ENCODE assay signal across 21 cellular contexts in genomic region chr16:13660807-13661206, GRCh38.
A peak's percentile ranks its signal among the peaks of the same experiment; 100 is the strongest.
DNase-seq lines count a peak whose midpoint lies in the region; ATAC-seq, FAIRE-seq and TF ChIP-seq lines count a peak whose summit lies in the region.
"Had no signal": no experiment of that assay in that cellular context is flagged by ENCODE, and none has a peak within 500 bp of the region (broad histone marks: within the 10 kb centered on the region; RNA-seq: fewer than 3 reads in every experiment).

No MANE protein-coding gene starts in this region.

- no peak for TF ChIP-seq CTCF in A549 (IDR thresholded peaks at IDR 0.05)
- peak in 1 of 2 experiments; percentile 14; a peak in 1 of 4 replicates for TF ChIP-seq CTCF in GM23338 (conservative IDR thresholded peaks at IDR 0.05; ENCODE audit: low read depth in 2 of 2)
- TF ChIP-seq CTCF in K562 (IDR thresholded peaks at IDR 0.05 in 2 of 3, conservative IDR thresholded peaks at IDR 0.05 in 1 of 3; ENCODE audit: insufficient read depth in 2 of 3, low read depth in 1 of 3, low read length in 3 of 3): no peak
- no peak for TF ChIP-seq CTCF in CD4-positive, alpha-beta T cell (IDR thresholded peaks at IDR 0.05)

- in situ Hi-C loops in K562 (cut with MboI): no loop called here

- H3K27me3 ChIP-seq in GM23338 (ENCODE audit: insufficient read depth) (no peaks in the 10 kb centered on the region), K562 (ENCODE audit: control insufficient read depth in 2 of 2, insufficient read depth in 2 of 2, low read length in 2 of 2) (no peaks in the 10 kb centered on the region), small intestine (ENCODE audit: control insufficient read depth in 2 of 2, insufficient read depth in 2 of 2, low read length in 2 of 2) (peaks cover 0 to 2% of the 10 kb centered on the region in 2 donors)
- H3K27me3 ChIP-seq in CD4-positive, alpha-beta T cell (ENCODE audit: control insufficient read depth, insufficient read depth, low read length): no peaks in the 10 kb centered on the region
- H3K27me3 ChIP-seq: BLaER1 had no signal

- BruUV-seq in K562 (replicated peaks; lab: Mats Ljungman, UMichigan): no TSS peak

- TF ChIP-seq RAD21 in A549 (conservative IDR thresholded peaks at IDR 0.05 in 1 of 2, IDR thresholded peaks at IDR 0.05 in 1 of 2) (no peak), K562 (CRISPR knock-in tag; conservative IDR thresholded peaks at IDR 0.05 in 1 of 2, IDR thresholded peaks at IDR 0.05 in 1 of 2) (no peak)

- no peak for ATAC-seq in A549
- no peak for ATAC-seq in GM23338
- no peak for ATAC-seq in K562
- ATAC-seq in CD4-positive, alpha-beta T cell (ENCODE audit: poor library complexity): no peak

- H3K9me3 ChIP-seq in A549 (no peaks in the 10 kb centered on the region), K562 (replicated peaks; ENCODE audit: control insufficient read depth, insufficient read depth, low read depth, low read length) (no peaks in the 10 kb centered on the region), small intestine (ENCODE audit: control insufficient read depth, low read depth) (no peaks in the 10 kb centered on the region)
- no peaks in the 10 kb centered on the region for H3K9me3 ChIP-seq in CD4-positive, alpha-beta T cell (ENCODE audit: control insufficient read depth, low read length)

- H3K4me3 ChIP-seq in A549 (no peak overlapping the region), GM23338 (no peak overlapping the region), K562 (no peak overlapping the region), small intestine (ENCODE audit: low read depth in 1 of 2, low read length in 2 of 2) (no peak overlapping the region)
- H3K4me3 ChIP-seq: BLaER1 had no signal

- H3K4me1 ChIP-seq in A549 (no peaks in the 10 kb centered on the region), GM23338 (ENCODE audit: insufficient read depth) (no peaks in the 10 kb centered on the region), K562 (replicated peaks in 1 of 2; ENCODE audit: control insufficient read depth in 2 of 2, insufficient read depth in 2 of 2, low read length in 2 of 2) (no peaks in the 10 kb centered on the region), small intestine (ENCODE audit: control insufficient read depth in 2 of 2, insufficient read depth in 1 of 2, low read depth in 1 of 2, low read length in 1 of 2) (no peaks in the 10 kb centered on the region)
- H3K4me1 ChIP-seq: BLaER1 had no signal

- H3K36me3 ChIP-seq in GM23338 (ENCODE audit: insufficient read depth): 0 out of 2 replicates have a peak, but pooled peaks cover under 1% of the 10 kb centered on the region
- no peaks in the 10 kb centered on the region for H3K36me3 ChIP-seq in K562 (ENCODE audit: control insufficient read depth, insufficient read depth, low read length)
- H3K36me3 ChIP-seq in small intestine (ENCODE audit: control insufficient read depth in 2 of 2, insufficient read depth in 2 of 2, low read length in 2 of 2): no peaks in the 10 kb centered on the region
- H3K36me3 ChIP-seq: BLaER1 had no signal

- no peak overlapping the region for H3K4me3 Mint-ChIP-seq in GM23338
- H3K4me3 Mint-ChIP-seq in CD4-positive, alpha-beta T cell: no peak overlapping the region
- H3K4me3 Mint-ChIP-seq: CD4-positive, CD25-positive, alpha-beta regulatory T cell; CD8-positive, alpha-beta memory T cell had no signal

- DNase-seq in DMS53 (lab: John Stamatoyannopoulos, UW): peak; percentile 1
- no peak for DNase-seq in DMS53 treated with DMSO at 0.1 percent for 48 hours (lab: John Stamatoyannopoulos, UW; ENCODE audit: unreplicated experiment)
- peak in 1 of 2 experiments; percentile 15 for DNase-seq in A549 (ENCODE audit: low read depth in 1 of 2, low spot score in 1 of 2)
- DNase-seq in GM23338 (ENCODE audit: low spot score): peak; percentile 5
- DNase-seq in K562 (ENCODE audit: extremely low read depth in 1 of 4, low spot score in 3 of 4): peak in 2 of 4 experiments; percentile 4 to 11
- no peak for DNase-seq in CD4-positive, alpha-beta T cell
- DNase-seq in small intestine: no peak
- no peak for DNase-seq in NCI-H1694 treated with DMSO at 0.1 percent for 48 hours (lab: John Stamatoyannopoulos, UW)
- DNase-seq: 8988T; CD4-positive, CD25-positive, alpha-beta regulatory T cell; CD8-positive, alpha-beta memory T cell; DMS153; DND-41; H7; HCEC 1CT had no signal

- CTCF ChIA-PET in A549 (lab: Yijun Ruan, JAX): no interaction called here
- CTCF ChIA-PET in K562 (lab: Yijun Ruan, JAX; ENCODE audit: low intra/inter-chr PET ratio): no interaction called here
- CTCF ChIA-PET in CD4-positive, alpha-beta T cell (lab: Charles Lee): no interaction called here

- H3K9ac ChIP-seq in K562 (ENCODE audit: insufficient read depth in 1 of 2, low read depth in 2 of 2, low read length in 2 of 2): no peak overlapping the region
- H3K9ac ChIP-seq: BLaER1 had no signal

- no peaks in the 10 kb centered on the region for H3K4me1 Mint-ChIP-seq in GM23338
- no peaks in the 10 kb centered on the region for H3K4me1 Mint-ChIP-seq in CD4-positive, alpha-beta T cell (ENCODE audit: low read depth)
- H3K4me1 Mint-ChIP-seq: CD4-positive, CD25-positive, alpha-beta regulatory T cell; CD8-positive, alpha-beta memory T cell had no signal

- 0 out of 2 replicates have a peak, but pooled peaks cover 6% of the 10 kb centered on the region for H3K9me2 ChIP-seq in GM23338 (ENCODE audit: insufficient read depth)

- no peak overlapping the region for H3K27ac Mint-ChIP-seq in GM23338
- H3K27ac Mint-ChIP-seq in CD4-positive, alpha-beta T cell: no peak overlapping the region
- H3K27ac Mint-ChIP-seq: CD4-positive, CD25-positive, alpha-beta regulatory T cell; CD8-positive, alpha-beta memory T cell had no signal

- TF ChIP-seq POLR2A in A549 (IDR thresholded peaks at IDR 0.05; ENCODE audit: low read length): no peak
- TF ChIP-seq POLR2A in K562 (conservative IDR thresholded peaks at IDR 0.05): no peak

- H3K79me2 ChIP-seq in GM23338 (replicated peaks; ENCODE audit: insufficient read depth) (no peaks in the 10 kb centered on the region), K562 (ENCODE audit: control insufficient read depth, insufficient read depth, low read length) (no peaks in the 10 kb centered on the region)

- no peaks in the 10 kb centered on the region for H3F3A ChIP-seq in GM23338 (replicated peaks; ENCODE audit: low read depth)

- H4K20me1 ChIP-seq in GM23338 (replicated peaks; ENCODE audit: insufficient read depth) (no peaks in the 10 kb centered on the region), K562 (replicated peaks; ENCODE audit: control insufficient read depth, insufficient read depth, low read length) (no peaks in the 10 kb centered on the region)
- H4K20me1 ChIP-seq: BLaER1 had no signal

- no peaks in the 10 kb centered on the region for H3K36me3 Mint-ChIP-seq in GM23338 (ENCODE audit: low read depth)
- H3K36me3 Mint-ChIP-seq in CD4-positive, alpha-beta T cell (ENCODE audit: low read depth): no peaks in the 10 kb centered on the region
- H3K36me3 Mint-ChIP-seq: CD4-positive, CD25-positive, alpha-beta regulatory T cell had no signal

- H3K4me2 ChIP-seq in A549 (no peak overlapping the region), GM23338 (no peak overlapping the region), K562 (ENCODE audit: insufficient read depth, low read length) (no peak overlapping the region)
- H3K4me2 ChIP-seq: BLaER1 had no signal

- intact Hi-C loops in K562 (cut with micrococcal nuclease): no loop called here
- intact Hi-C loops in CD4-positive, alpha-beta T cell (cut with DNase I, micrococcal nuclease): no loop called here

- POLR2A ChIA-PET in A549 (lab: Yijun Ruan, JAX) (no interaction called here), K562 (lab: Yijun Ruan, JAX) (no interaction called here)
- POLR2A ChIA-PET in CD4-positive, alpha-beta T cell (lab: Charles Lee): no interaction called here

- H3K27ac ChIP-seq in A549 (no peak overlapping the region), GM23338 (ENCODE audit: low read depth) (no peak overlapping the region), K562 (ENCODE audit: extremely low read depth, low read depth, low read length) (no peak overlapping the region), small intestine (ENCODE audit: low read depth in 1 of 2, low read length in 1 of 2) (no peak overlapping the region)
- no peak overlapping the region for H3K27ac ChIP-seq in CD4-positive, alpha-beta T cell (ENCODE audit: low read depth, low read length)
- H3K27ac ChIP-seq: BLaER1, C4-2B had no signal

- TF ChIP-seq EP300 in A549 (IDR thresholded peaks at IDR 0.05) (no peak), K562 (IDR thresholded peaks at IDR 0.05; ENCODE audit: low read length) (no peak)

- no peaks in the 10 kb centered on the region for H3K27me3 Mint-ChIP-seq in GM23338 (ENCODE audit: insufficient read depth, low read depth, poor library complexity)
- no peaks in the 10 kb centered on the region for H3K27me3 Mint-ChIP-seq in CD4-positive, alpha-beta T cell
- H3K27me3 Mint-ChIP-seq: CD4-positive, CD25-positive, alpha-beta regulatory T cell had no signal

- H2AFZ ChIP-seq in GM23338 (no peak overlapping the region), K562 (ENCODE audit: low read depth, low read length) (no peak overlapping the region)

- H3K9me1 ChIP-seq in K562 (ENCODE audit: control insufficient read depth, insufficient read depth, low read length): no peaks in the 10 kb centered on the region

- peaks cover under 1% of the 10 kb centered on the region; the same call in 2 of the 3 replicates for H3K9me3 Mint-ChIP-seq in GM23338
- H3K9me3 Mint-ChIP-seq in CD4-positive, alpha-beta T cell: peaks cover 4% of the 10 kb centered on the region
- H3K9me3 Mint-ChIP-seq: CD8-positive, alpha-beta memory T cell had no signal

- no peak for FAIRE-seq in A549 (lab: Jason Lieb, UNC)
- FAIRE-seq in K562 (lab: Jason Lieb, UNC): no peak
- FAIRE-seq in small intestine (lab: Jason Lieb, UNC): no peak
- FAIRE-seq: D721Med, G401.6, GM12892, H1 had no signal

- WGBS in A549 (ENCODE audit: missing lambda C conversion rate): 17% methylated on average over 8 of the region's 8 CpGs
- 0% methylated on average over 8 of the region's 8 CpGs for WGBS in K562 (ENCODE audit: insufficient coverage, low coverage, missing lambda C conversion rate)
- WGBS in small intestine, 3 donors: 86 to 93% (median 90%) methylated on average over 8 of the region's 8 CpGs

TF ChIP-seq in A549, 52 proteins besides CTCF, POLR2A, EP300 and RAD21 (continues in another document):
- peak; percentile 40 for TF ChIP-seq CHD2 (IDR thresholded peaks at IDR 0.05; ENCODE audit: low read length, partially characterized antibody)

TF ChIP-seq in GM23338, 12 proteins besides CTCF, POLR2A, EP300 and RAD21 (continues in another document):
- no peak for TF ChIP-seq EZH2phosphoT487 (IDR thresholded peaks at IDR 0.05; ENCODE audit: unreplicated experiment)
- TF ChIP-seq POLR2AphosphoS5 (IDR thresholded peaks at IDR 0.05; ENCODE audit: low read depth): no peak
- no peak for TF ChIP-seq EZH2 (IDR thresholded peaks at IDR 0.05; ENCODE audit: low read depth, unreplicated experiment)
- no peak for TF ChIP-seq CREB1 (CRISPR knock-in tag; IDR thresholded peaks at IDR 0.05; ENCODE audit: low read depth)

Comparison
In these comparisons a context has a peak if more than half of its experiments do, and no peak if none do; other contexts are left out.
1. DNase-seq: peak in DMS53 (single experiment) and GM23338 (single experiment); none in DMS53 treated with DMSO at 0.1 percent for 48 hours (single experiment), CD4-positive, alpha-beta T cell (0 of 10), small intestine (single experiment) and NCI-H1694 treated with DMSO at 0.1 percent for 48 hours (single experiment).